In genomic region chr3:123724306-123724705, GRCh38 we compare ENCODE assay signal across 14 cellular contexts.
DNase-seq lines count a peak whose midpoint lies in the region; ATAC-seq and TF ChIP-seq lines count a peak whose summit lies in the region.
"Had no signal": no experiment of that assay in that cellular context is flagged by ENCODE, and none has a peak within 500 bp of the region (broad histone marks: within the 10 kb centered on the region; RNA-seq: fewer than 3 reads in every experiment).

No MANE protein-coding gene starts in this region.

- H3K4me2 ChIP-seq in neuronal stem cell (ENCODE audit: insufficient read depth, low read length, poor library complexity, severe bottlenecking): no peak overlapping the region

- H3K27me3 Mint-ChIP-seq in CD8-positive, alpha-beta T cell (ENCODE audit: low read depth): peaks cover 6% of the 10 kb centered on the region

- ATAC-seq in CD8-positive, alpha-beta T cell: no peak
- ATAC-seq: Right ventricle myocardium inferior had no signal

- H3K4me1 ChIP-seq in neuronal stem cell (ENCODE audit: control insufficient read depth in 2 of 2, insufficient read depth in 1 of 2, low read depth in 1 of 2, low read length in 2 of 2): peaks cover 0 to 3% of the 10 kb centered on the region in 2 donors
- no peaks in the 10 kb centered on the region for H3K4me1 ChIP-seq in CD8-positive, alpha-beta T cell (ENCODE audit: insufficient read depth, low read length)
- H3K4me1 ChIP-seq in colonic mucosa: no peaks in the 10 kb centered on the region

- H3K9ac ChIP-seq in neuronal stem cell (ENCODE audit: low read depth, low read length, poor library complexity) (no peak overlapping the region), colonic mucosa (ENCODE audit: low read depth in 2 of 2, low read length in 2 of 2) (no peak overlapping the region)

- H3K27ac Mint-ChIP-seq in CD8-positive, alpha-beta T cell: no peak overlapping the region
- H3K27ac Mint-ChIP-seq: activated T-cell treated with anti-CD3 and anti-CD28 coated beads, Interleukin-2, amount 50 U/mL, for 24 hours; stimulated activated effector memory CD8-positive, alpha-beta T cell treated with anti-CD3 and anti-CD28 coated beads, Interleukin-12 subunit alpha, Interleukin-12 subunit beta, amount 100 ng/mL, for 72 hours had no signal

- no peak overlapping the region for H3K27ac ChIP-seq in neuronal stem cell (replicated peaks; ENCODE audit: low read length)
- H3K27ac ChIP-seq in CD8-positive, alpha-beta T cell (ENCODE audit: low read depth, low read length): no peak overlapping the region
- H3K27ac ChIP-seq in colonic mucosa: no peak overlapping the region
- H3K27ac ChIP-seq: left ventricle myocardium inferior, neutrophil had no signal

- no peaks in the 10 kb centered on the region for H3K27me3 ChIP-seq in neuronal stem cell (ENCODE audit: control insufficient read depth in 3 of 3, insufficient read depth in 3 of 3, low read depth in 1 of 3, low read length in 3 of 3)
- no peaks in the 10 kb centered on the region for H3K27me3 ChIP-seq in CD8-positive, alpha-beta T cell (ENCODE audit: insufficient read depth, low read length)
- H3K27me3 ChIP-seq in colonic mucosa: no peaks in the 10 kb centered on the region

- no peaks in the 10 kb centered on the region for H3K4me1 Mint-ChIP-seq in CD8-positive, alpha-beta T cell (ENCODE audit: low read depth)

- no peak overlapping the region for H2BK15ac ChIP-seq in neuronal stem cell (ENCODE audit: low read length)

- H3K9me3 ChIP-seq in neuronal stem cell (replicated peaks in 1 of 2; ENCODE audit: control insufficient read depth in 2 of 2, insufficient read depth in 1 of 2, low read depth in 1 of 2, low read length in 2 of 2) (peaks cover 0 to 5% of the 10 kb centered on the region in 2 donors), colonic mucosa (no peaks in the 10 kb centered on the region)
- H3K9me3 ChIP-seq in CD8-positive, alpha-beta T cell (ENCODE audit: low read length): no peaks in the 10 kb centered on the region
- H3K9me3 ChIP-seq: left ventricle myocardium inferior, neutrophil had no signal

- H4K91ac ChIP-seq in neuronal stem cell (ENCODE audit: low read depth, low read length, poor library complexity): no peak overlapping the region

- no peak overlapping the region for H2BK12ac ChIP-seq in neuronal stem cell (ENCODE audit: low read length)

- H2AFZ ChIP-seq in neuronal stem cell (ENCODE audit: low read length): peak overlapping the region; percentile 73

- CTCF ChIA-PET in CD8-positive, alpha-beta T cell (lab: Charles Lee): interaction anchor here (0.9 to 2.2 kb wide), 9 partner anchors 8 to 101 kb away, joined by 3 to 8 read pairs (median 4); no protein-coding TSS in a partner anchor
- CTCF ChIA-PET in GM10248 (lab: Yijun Ruan, JAX): interaction anchor here (0.6 to 8.2 kb wide), 31 partner anchors 9 to 640 kb away, joined by 3 to 66 read pairs (median 5); partner anchors contain the start of gene KALRN

- H3K4me3 Mint-ChIP-seq in CD8-positive, alpha-beta T cell: no peak overlapping the region
- H3K4me3 Mint-ChIP-seq: activated T-cell treated with anti-CD3 and anti-CD28 coated beads, Interleukin-2, amount 50 U/mL, for 24 hours; central memory CD8-positive, alpha-beta T cell; stimulated activated effector memory CD8-positive, alpha-beta T cell treated with anti-CD3 and anti-CD28 coated beads, Interleukin-12 subunit alpha, Interleukin-12 subunit beta, amount 100 ng/mL, for 72 hours had no signal

- H2BK5ac ChIP-seq in neuronal stem cell (ENCODE audit: low read length): no peak overlapping the region

- no CpG with 5 or more reads among the region's 3 CpGs for WGBS in neuronal stem cell (ENCODE audit: extremely low coverage in 2 of 2, insufficient read length in 2 of 2, insufficient replicate concordance in 1 of 2), 2 donors

- H2AK5ac ChIP-seq in neuronal stem cell (ENCODE audit: low read depth, low read length): no peak overlapping the region

- H3K4me3 ChIP-seq in epithelial cell of esophagus (ENCODE audit: low read length) (no peak overlapping the region), neuronal stem cell (ENCODE audit: low read length in 2 of 2) (no peak overlapping the region), colonic mucosa (no peak overlapping the region)
- H3K4me3 ChIP-seq in CD8-positive, alpha-beta T cell (ENCODE audit: low read depth, low read length): no peak overlapping the region
- H3K4me3 ChIP-seq: left ventricle myocardium inferior had no signal

- no peak overlapping the region for H3K4ac ChIP-seq in neuronal stem cell (ENCODE audit: low read length)

- no peaks in the 10 kb centered on the region for H3K79me1 ChIP-seq in neuronal stem cell (ENCODE audit: low read depth, low read length)

- no peak overlapping the region for H3K14ac ChIP-seq in neuronal stem cell (ENCODE audit: low read length)

- peak; percentile 51 for TF ChIP-seq CTCF in epithelial cell of esophagus (IDR thresholded peaks at IDR 0.05; ENCODE audit: insufficient read depth, low read depth, low read length, missing control alignments)
- no peak for TF ChIP-seq CTCF in CD8-positive, alpha-beta T cell (IDR thresholded peaks at IDR 0.05)
- TF ChIP-seq CTCF in colonic mucosa (IDR thresholded peaks at IDR 0.05): no peak
- TF ChIP-seq CTCF in GM10248 (IDR thresholded peaks at IDR 0.05; ENCODE audit: control extremely low read depth, extremely low read depth, low read depth, missing control alignments): no peak

- no peak overlapping the region for H3K23ac ChIP-seq in neuronal stem cell (ENCODE audit: low read depth, low read length, poor library complexity)

- intact Hi-C loops in CD8-positive, alpha-beta T cell (cut with DNase I, micrococcal nuclease): loop anchor here in 1 of 2 experiments (5.0 kb wide), 1 partner anchor 397 kb away; no protein-coding TSS in a partner anchor
- intact Hi-C loops in colonic mucosa (cut with DNase I): loop anchor here (5.0 to 10.0 kb wide), 2 partner anchors 72 to 260 kb away; no protein-coding TSS in a partner anchor

- POLR2A ChIA-PET in CD8-positive, alpha-beta T cell (lab: Charles Lee): no interaction called here
- POLR2A ChIA-PET in GM10248 (lab: Yijun Ruan, JAX): no interaction called here

- DNase-seq in EL: peak; percentile 54
- peak; percentile 2 for DNase-seq in NCI-H69 (lab: John Stamatoyannopoulos, UW)
- peak; percentile 22 for DNase-seq in epithelial cell of esophagus (ENCODE audit: low read depth)
- no peak for DNase-seq in neuronal stem cell (ENCODE audit: low spot score)
- no peak for DNase-seq in CD8-positive, alpha-beta T cell
- DNase-seq in cerebellum (ENCODE audit: low spot score): no peak
- no peak for DNase-seq in colonic mucosa
- no peak for DNase-seq in GM10248 (ENCODE audit: extremely low spot score)
- DNase-seq: activated T-cell treated with anti-CD3 and anti-CD28 coated beads, Interleukin-2, amount 50 U/mL, for 24 hours; left ventricle myocardium inferior had no signal

- H4K8ac ChIP-seq in neuronal stem cell (ENCODE audit: low read depth, low read length): no peak overlapping the region

- H3K36me3 ChIP-seq in neuronal stem cell (replicated peaks in 1 of 2; ENCODE audit: control insufficient read depth in 2 of 2, insufficient read depth in 2 of 2, low read length in 2 of 2) (peaks cover 0 to 7% of the 10 kb centered on the region in 2 donors), colonic mucosa (no peaks in the 10 kb centered on the region)
- H3K36me3 ChIP-seq in CD8-positive, alpha-beta T cell (ENCODE audit: insufficient read depth, low read length): no peaks in the 10 kb centered on the region
- H3K36me3 ChIP-seq: left ventricle myocardium inferior, neutrophil had no signal

- no peaks in the 10 kb centered on the region for H3K9me3 Mint-ChIP-seq in CD8-positive, alpha-beta T cell
- H3K9me3 Mint-ChIP-seq: activated T-cell treated with anti-CD3 and anti-CD28 coated beads, Interleukin-2, amount 50 U/mL, for 24 hours; central memory CD8-positive, alpha-beta T cell; stimulated activated effector memory CD8-positive, alpha-beta T cell treated with anti-CD3 and anti-CD28 coated beads, Interleukin-12 subunit alpha, Interleukin-12 subunit beta, amount 100 ng/mL, for 72 hours had no signal

- H3K18ac ChIP-seq in neuronal stem cell (ENCODE audit: low read length): no peak overlapping the region

- no peaks in the 10 kb centered on the region for H3K36me3 Mint-ChIP-seq in CD8-positive, alpha-beta T cell
- H3K36me3 Mint-ChIP-seq: stimulated activated effector memory CD8-positive, alpha-beta T cell treated with anti-CD3 and anti-CD28 coated beads, Interleukin-12 subunit alpha, Interleukin-12 subunit beta, amount 100 ng/mL, for 72 hours had no signal

- H2BK120ac ChIP-seq in neuronal stem cell (ENCODE audit: low read depth, low read length): no peak overlapping the region

Comparison
In these comparisons a context has a peak if more than half of its experiments do, and no peak if none do; other contexts are left out.
1. DNase-seq: peak in EL (single experiment), NCI-H69 (single experiment) and epithelial cell of esophagus (single experiment); none in neuronal stem cell (single experiment), CD8-positive, alpha-beta T cell (0 of 7), cerebellum (single experiment), colonic mucosa (single experiment) and GM10248 (single experiment).